Comparison of ENCODE assay signal across 21 cellular contexts in the genomic region with DNA sequence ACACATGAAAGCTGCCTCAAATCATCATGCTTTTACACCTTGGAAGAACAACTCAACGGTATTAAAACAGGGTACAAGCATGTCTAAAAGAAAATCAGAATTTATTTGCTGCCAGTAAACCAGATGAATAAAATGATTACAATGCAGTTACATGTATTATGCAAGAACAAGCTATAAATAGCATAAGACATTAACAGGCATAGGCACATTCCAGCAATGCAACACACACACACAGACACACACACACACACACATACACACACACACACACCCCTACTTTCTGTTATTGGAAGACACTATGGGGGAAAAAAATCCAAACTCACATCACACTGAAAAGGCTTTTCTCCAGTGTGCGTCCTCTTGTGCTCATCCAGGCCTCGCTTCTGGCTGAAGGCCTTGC.
DNase-seq lines count a peak whose midpoint lies in the region; ATAC-seq and TF ChIP-seq lines count a peak whose summit lies in the region.
"Had no signal": no experiment of that assay in that cellular context is flagged by ENCODE, and none has a peak within 500 bp of the region (broad histone marks: within the 10 kb centered on the region; RNA-seq: fewer than 3 reads in every experiment).

No MANE protein-coding gene starts in this region.

- peaks cover 0 to 4% (median 0%) of the 10 kb centered on the region in 5 donors for H3K36me3 Mint-ChIP-seq in naive thymus-derived CD4-positive, alpha-beta T cell
- H3K36me3 Mint-ChIP-seq: immature natural killer cell had no signal

- H3K27ac ChIP-seq in fibroblast of lung (ENCODE audit: insufficient read depth, low read length): no peak overlapping the region
- H3K27ac ChIP-seq in naive thymus-derived CD4-positive, alpha-beta T cell (ENCODE audit: low read depth, low read length): no peak overlapping the region
- H3K27ac ChIP-seq: C4-2B, SJCRH30 had no signal

- no peak overlapping the region for H3K4me3 Mint-ChIP-seq in naive thymus-derived CD4-positive, alpha-beta T cell
- H3K4me3 Mint-ChIP-seq: activated CD4-positive, alpha-beta T cell treated with anti-CD3 and anti-CD28 coated beads, Interleukin-2, amount 10 ng/mL, durations not matched to agents 7 days and 5 days; immature natural killer cell; T-helper 1 cell treated with Interleukin-12 subunit alpha and Interleukin-12 subunit beta and Interleukin-4 antibody, amounts not matched to agents 30 μg/mL and 1 μg/mL, for 36 hours had no signal

- H3K9me3 Mint-ChIP-seq in naive thymus-derived CD4-positive, alpha-beta T cell: peaks cover 0 to 9% (median 0%) of the 10 kb centered on the region in 11 donors
- H3K9me3 Mint-ChIP-seq: activated CD4-positive, alpha-beta T cell treated with anti-CD3 and anti-CD28 coated beads, Interleukin-2, amount 10 ng/mL, durations not matched to agents 7 days and 5 days; T-helper 1 cell treated with Interleukin-12 subunit alpha and Interleukin-12 subunit beta and Interleukin-4 antibody, amounts not matched to agents 30 μg/mL and 1 μg/mL, for 36 hours had no signal

- peaks cover 16% of the 10 kb centered on the region for H3K4me1 ChIP-seq in adipocyte (ENCODE audit: control insufficient read depth, insufficient read depth, low read length)
- H3K4me1 ChIP-seq in fibroblast of lung (ENCODE audit: control insufficient read depth, extremely low read depth, insufficient read depth, low read length): peaks cover 3% of the 10 kb centered on the region
- no peaks in the 10 kb centered on the region for H3K4me1 ChIP-seq in naive thymus-derived CD4-positive, alpha-beta T cell (ENCODE audit: control insufficient read depth in 2 of 2, insufficient read depth in 2 of 2, low read length in 2 of 2)
- H3K4me1 ChIP-seq: SJCRH30 had no signal

- no peak overlapping the region for H3K27ac Mint-ChIP-seq in naive thymus-derived CD4-positive, alpha-beta T cell
- H3K27ac Mint-ChIP-seq: activated CD4-positive, alpha-beta T cell treated with anti-CD3 and anti-CD28 coated beads, Interleukin-2, amount 10 ng/mL, durations not matched to agents 7 days and 5 days; immature natural killer cell; T-helper 1 cell treated with Interleukin-12 subunit alpha and Interleukin-12 subunit beta and Interleukin-4 antibody, amounts not matched to agents 30 μg/mL and 1 μg/mL, for 36 hours had no signal

- DNase-seq in EH (ENCODE audit: low read depth) (peak; percentile 73), adipocyte (ENCODE audit: low read depth) (peak; percentile 74), fibroblast of lung (ENCODE audit: low read depth in 2 of 2) (peak; percentile 62 to 77), renal cortical epithelial cell (ENCODE audit: low read depth) (peak; percentile 52), MG63 (no peak), OCI-M2 (lab: John Stamatoyannopoulos, UW; ENCODE audit: unreplicated experiment) (no peak)
- no peak for DNase-seq in naive thymus-derived CD4-positive, alpha-beta T cell
- DNase-seq: activated CD4-positive, alpha-beta T cell treated with anti-CD3 and anti-CD28 coated beads, Interleukin-2, amount 10 ng/mL, durations not matched to agents 7 days and 5 days; activated CD8-positive, alpha-beta memory T cell treated with anti-CD3 and anti-CD28 coated beads, Interleukin-2, amount 50 U/mL, for 48 hours; central memory CD4-positive, alpha-beta T cell; erythroblast; immature natural killer cell; NCI-H1436 treated with DMSO at 0.1 percent for 48 hours; NCI-H2227 treated with DMSO at 0.1 percent for 48 hours; NCI-H748 treated with DMSO at 0.1 percent for 48 hours; retina; SJCRH30 had no signal

- peak overlapping the region; percentile 27 for H3K4me2 ChIP-seq in fibroblast of lung (ENCODE audit: extremely low read depth, insufficient read depth, low read length)

- TF ChIP-seq CTCF in fibroblast of lung (conservative IDR thresholded peaks at IDR 0.05 in 1 of 2, IDR thresholded peaks at IDR 0.05 in 1 of 2; ENCODE audit: low read depth in 1 of 2, low read length in 2 of 2): no peak

- H3K79me2 ChIP-seq in fibroblast of lung (ENCODE audit: control insufficient read depth, insufficient read depth, low read length): no peaks in the 10 kb centered on the region

- no peaks in the 10 kb centered on the region for H4K20me1 ChIP-seq in fibroblast of lung (ENCODE audit: control insufficient read depth, extremely low read depth, insufficient read depth, low read length)

- H3K4me3 ChIP-seq in adipocyte (ENCODE audit: low read length) (no peak overlapping the region), fibroblast of lung (replicated peaks in 1 of 4; ENCODE audit: control extremely low read depth in 1 of 4, insufficient read depth in 1 of 4, low read depth in 3 of 4, low read length in 4 of 4) (no peak overlapping the region), MG63 (no peak overlapping the region)
- H3K4me3 ChIP-seq in naive thymus-derived CD4-positive, alpha-beta T cell (ENCODE audit: low read length): no peak overlapping the region
- H3K4me3 ChIP-seq: SJCRH30 had no signal

- intact Hi-C loops in naive thymus-derived CD4-positive, alpha-beta T cell (cut with micrococcal nuclease): no loop called here

- H3K9ac ChIP-seq in adipocyte (ENCODE audit: low read length) (peak overlapping the region; percentile 10), fibroblast of lung (ENCODE audit: insufficient read depth, low read length) (no peak overlapping the region)

- no peak for ATAC-seq in naive thymus-derived CD4-positive, alpha-beta T cell
- no peak for ATAC-seq in GM18868 (IDR thresholded peaks at IDR 0.05; ENCODE audit: unreplicated experiment)
- ATAC-seq: HepG2 had no signal

- H3K36me3 ChIP-seq in adipocyte (ENCODE audit: control insufficient read depth, insufficient read depth, low read length, severe bottlenecking): no peaks in the 10 kb centered on the region
- no peaks in the 10 kb centered on the region for H3K36me3 ChIP-seq in fibroblast of lung (ENCODE audit: control insufficient read depth, insufficient read depth, low read length)
- H3K36me3 ChIP-seq in naive thymus-derived CD4-positive, alpha-beta T cell (ENCODE audit: control insufficient read depth in 2 of 3, insufficient read depth in 3 of 3, low read length in 3 of 3): no peaks in the 10 kb centered on the region
- H3K36me3 ChIP-seq in MG63: no peaks in the 10 kb centered on the region

- no peaks in the 10 kb centered on the region for H3K9me3 ChIP-seq in adipocyte (ENCODE audit: control insufficient read depth, low read length)
- H3K9me3 ChIP-seq in fibroblast of lung (ENCODE audit: control insufficient read depth, insufficient read depth, low read depth, low read length): no peaks in the 10 kb centered on the region
- no peaks in the 10 kb centered on the region for H3K9me3 ChIP-seq in naive thymus-derived CD4-positive, alpha-beta T cell (ENCODE audit: control insufficient read depth in 2 of 3, low read length in 3 of 3)
- H3K9me3 ChIP-seq in MG63: no peaks in the 10 kb centered on the region
- H3K9me3 ChIP-seq: SJCRH30 had no signal

- CTCF ChIA-PET in naive thymus-derived CD4-positive, alpha-beta T cell (lab: Charles Lee): no interaction called here

- POLR2A ChIA-PET in naive thymus-derived CD4-positive, alpha-beta T cell (lab: Charles Lee): no interaction called here

- peaks cover 4 to 13% (median 8%) of the 10 kb centered on the region in 5 donors for H3K27me3 Mint-ChIP-seq in naive thymus-derived CD4-positive, alpha-beta T cell

- no peaks in the 10 kb centered on the region for H3K27me3 ChIP-seq in adipocyte (replicated peaks; ENCODE audit: control insufficient read depth, insufficient read depth, low read length)
- no peaks in the 10 kb centered on the region for H3K27me3 ChIP-seq in fibroblast of lung (ENCODE audit: control insufficient read depth, insufficient read depth, low read length)
- H3K27me3 ChIP-seq in naive thymus-derived CD4-positive, alpha-beta T cell (ENCODE audit: control insufficient read depth in 2 of 2, insufficient read depth in 2 of 2, low read length in 2 of 2): no peaks in the 10 kb centered on the region
- H3K27me3 ChIP-seq in MG63: no peaks in the 10 kb centered on the region
- H3K27me3 ChIP-seq: SJCRH30 had no signal

- H2AFZ ChIP-seq in fibroblast of lung (ENCODE audit: low read length): no peak overlapping the region

- H3K4me1 Mint-ChIP-seq in naive thymus-derived CD4-positive, alpha-beta T cell: no peaks in the 10 kb centered on the region
- H3K4me1 Mint-ChIP-seq: activated CD4-positive, alpha-beta T cell treated with anti-CD3 and anti-CD28 coated beads, Interleukin-2, amount 10 ng/mL, durations not matched to agents 7 days and 5 days; immature natural killer cell had no signal

Comparison
In these comparisons a context has a peak if more than half of its experiments do, and no peak if none do; other contexts are left out.
1. DNase-seq: peak in EH (single experiment), adipocyte (single experiment), fibroblast of lung (2 of 2) and renal cortical epithelial cell (single experiment); none in naive thymus-derived CD4-positive, alpha-beta T cell (0 of 9), MG63 (single experiment) and OCI-M2 (single experiment).